ENCODE assay signal across 30 cellular contexts in genomic region chr5:79567926-79568549, GRCh38. TPM values are rescaled to one million over a fixed set of nuclear protein-coding genes. Genes with fewer than 3 reads are reported as not detected.
DNase-seq lines count a peak whose midpoint lies in the region; ATAC-seq and TF ChIP-seq lines count a peak whose summit lies in the region.
"Had no signal": no experiment of that assay in that cellular context is flagged by ENCODE, and none has a peak within 500 bp of the region (broad histone marks: within the 10 kb centered on the region; RNA-seq: fewer than 3 reads in every experiment).

No MANE protein-coding gene starts in this region.

- no peak for DNase-seq in activated naive CD8-positive, alpha-beta T cell treated with anti-CD3 and anti-CD28 coated beads for 36 hours
- DNase-seq in astrocyte of the spinal cord (ENCODE audit: low read depth, low spot score) (peak; percentile 15), fibroblast of pulmonary artery (ENCODE audit: low read depth) (peak; percentile 61), stromal cell of bone marrow (ENCODE audit: low read depth) (peak; percentile 23), PC-9 (no peak), 8988T (no peak)
- DNase-seq: activated CD4-positive, alpha-beta memory T cell treated with anti-CD3 and anti-CD28 coated beads, Interleukin-2, amount 10 ng/mL, durations not matched to agents 7 days and 5 days; Caco-2; colonic mucosa; DMS79; effector memory CD8-positive, alpha-beta T cell; esophagus squamous epithelium; kidney glomerular epithelial cell; NCI-H1092; NCI-H1930; NCI-H226; NCI-H774; OCI-M1; Right ventricle myocardium superior; small intestine; stimulated activated CD4-positive, alpha-beta T cell treated with anti-CD3 and anti-CD28 coated beads, Interleukin-1b, Interleukin-23, amount 100 ng/mL, for 48 hours; SW 1271; T1000 had no signal

- no peak overlapping the region for H3K4me3 ChIP-seq in astrocyte of the spinal cord (ENCODE audit: low read depth, low read length)
- H3K4me3 ChIP-seq in fibroblast of pulmonary artery (replicated peaks; ENCODE audit: low read depth, low read length): no peak overlapping the region
- no peak overlapping the region for H3K4me3 ChIP-seq in PC-9
- H3K4me3 ChIP-seq: colonic mucosa, esophagus squamous epithelium, HAP-1 had no signal

- no TSS peak for BruUV-seq in PC-9 (replicated peaks; lab: Mats Ljungman, UMichigan)

- no peaks in the 10 kb centered on the region for H3K9me2 ChIP-seq in PC-9 (ENCODE audit: insufficient read depth)

- POLR2A ChIA-PET in PC-9 (lab: Charles Lee; ENCODE audit: unreplicated experiment): interaction anchor here (0.6 kb wide), 1 partner anchor 29 kb away, joined by 5 read pairs; no protein-coding TSS in a partner anchor

- peak overlapping the region; percentile 8 for H3K27ac Mint-ChIP-seq in activated naive CD8-positive, alpha-beta T cell
- no peak overlapping the region for H3K27ac Mint-ChIP-seq in activated naive CD8-positive, alpha-beta T cell treated with anti-CD3 and anti-CD28 coated beads for 36 hours
- H3K27ac Mint-ChIP-seq: activated CD4-positive, alpha-beta memory T cell treated with anti-CD3 and anti-CD28 coated beads, Interleukin-2, amount 10 ng/mL, durations not matched to agents 7 days and 5 days had no signal

- no peaks in the 10 kb centered on the region for H3K9me3 Mint-ChIP-seq in activated naive CD8-positive, alpha-beta T cell (ENCODE audit: low read depth)
- no peaks in the 10 kb centered on the region for H3K9me3 Mint-ChIP-seq in activated naive CD8-positive, alpha-beta T cell treated with anti-CD3 and anti-CD28 coated beads for 36 hours
- H3K9me3 Mint-ChIP-seq: activated CD4-positive, alpha-beta memory T cell treated with anti-CD3 and anti-CD28 coated beads, Interleukin-2, amount 10 ng/mL, durations not matched to agents 7 days and 5 days; effector memory CD8-positive, alpha-beta T cell had no signal

- CTCF ChIA-PET in PC-9 (lab: Charles Lee): interaction anchor here (0.7 kb wide), 1 partner anchor 59 kb away, joined by 4 read pairs; no protein-coding TSS in a partner anchor

- H3K27ac ChIP-seq in PC-9: no peak overlapping the region
- H3K27ac ChIP-seq: colonic mucosa, esophagus squamous epithelium, neutrophil had no signal

- no peak for TF ChIP-seq CTCF in astrocyte of the spinal cord (IDR thresholded peaks at IDR 0.05; ENCODE audit: low read depth, low read length)
- no peak for TF ChIP-seq CTCF in fibroblast of pulmonary artery (IDR thresholded peaks at IDR 0.05; ENCODE audit: low read length, missing control alignments)
- no peak for TF ChIP-seq CTCF in PC-9 (conservative IDR thresholded peaks at IDR 0.05)

- no peaks in the 10 kb centered on the region for H3F3A ChIP-seq in PC-9 (ENCODE audit: insufficient read depth, low read depth)

- H4K20me1 ChIP-seq in PC-9 (ENCODE audit: insufficient read depth): no peaks in the 10 kb centered on the region

- H3K4me1 ChIP-seq in PC-9 (replicated peaks; ENCODE audit: insufficient read depth): no peaks in the 10 kb centered on the region
- H3K4me1 ChIP-seq: colonic mucosa, esophagus squamous epithelium had no signal

- intact Hi-C loops in PC-9 (cut with micrococcal nuclease; ENCODE audit: unreplicated experiment): no loop called here

- in situ Hi-C loops in astrocyte of the spinal cord (cut with HindIII; ENCODE audit: low sequenced_read_pairs): no loop called here

- H3K79me2 ChIP-seq in PC-9 (ENCODE audit: low read depth): no peaks in the 10 kb centered on the region

- H3K4me2 ChIP-seq in PC-9: no peak overlapping the region

- H3K4me1 Mint-ChIP-seq in activated naive CD8-positive, alpha-beta T cell (ENCODE audit: low read depth): peaks cover 9% of the 10 kb centered on the region
- peaks cover 14% of the 10 kb centered on the region for H3K4me1 Mint-ChIP-seq in activated naive CD8-positive, alpha-beta T cell treated with anti-CD3 and anti-CD28 coated beads for 36 hours

- H3K36me3 ChIP-seq in PC-9 (ENCODE audit: low read depth): no peaks in the 10 kb centered on the region
- H3K36me3 ChIP-seq: colonic mucosa, esophagus squamous epithelium, HAP-1, neutrophil had no signal

- no peaks in the 10 kb centered on the region for H3K27me3 Mint-ChIP-seq in activated naive CD8-positive, alpha-beta T cell
- peaks cover 5% of the 10 kb centered on the region for H3K27me3 Mint-ChIP-seq in activated naive CD8-positive, alpha-beta T cell treated with anti-CD3 and anti-CD28 coated beads for 36 hours
- H3K27me3 Mint-ChIP-seq: activated CD4-positive, alpha-beta memory T cell treated with anti-CD3 and anti-CD28 coated beads, Interleukin-2, amount 10 ng/mL, durations not matched to agents 7 days and 5 days; effector memory CD8-positive, alpha-beta T cell had no signal

- no peaks in the 10 kb centered on the region for H3K27me3 ChIP-seq in PC-9 (ENCODE audit: insufficient read depth, low read depth)
- H3K27me3 ChIP-seq: colonic mucosa, esophagus squamous epithelium, neutrophil had no signal

- no peaks in the 10 kb centered on the region for H3K9me3 ChIP-seq in PC-9 (ENCODE audit: insufficient read depth, low read depth)
- H3K9me3 ChIP-seq: Caco-2, colonic mucosa, esophagus squamous epithelium, HAP-1, neutrophil had no signal

- ATAC-seq in GM21717 (IDR thresholded peaks at IDR 0.05; ENCODE audit: unreplicated experiment): no peak
- ATAC-seq: activated CD4-positive, CD25-positive, alpha-beta regulatory T cell treated with anti-CD3 and anti-CD28 coated beads, Interleukin-2, amount 50 U/mL, for 24 hours; effector memory CD8-positive, alpha-beta T cell; HepG2 had no signal

- no peak overlapping the region for H3K4me3 Mint-ChIP-seq in activated naive CD8-positive, alpha-beta T cell
- no peak overlapping the region for H3K4me3 Mint-ChIP-seq in activated naive CD8-positive, alpha-beta T cell treated with anti-CD3 and anti-CD28 coated beads for 36 hours
- H3K4me3 Mint-ChIP-seq: activated CD4-positive, alpha-beta memory T cell treated with anti-CD3 and anti-CD28 coated beads, Interleukin-2, amount 10 ng/mL, durations not matched to agents 7 days and 5 days; brain; effector memory CD8-positive, alpha-beta T cell had no signal

- H2AFZ ChIP-seq in PC-9: no peak overlapping the region

- H3K36me3 Mint-ChIP-seq in activated naive CD8-positive, alpha-beta T cell: no peaks in the 10 kb centered on the region
- peaks cover 2% of the 10 kb centered on the region for H3K36me3 Mint-ChIP-seq in activated naive CD8-positive, alpha-beta T cell treated with anti-CD3 and anti-CD28 coated beads for 36 hours
- H3K36me3 Mint-ChIP-seq: brain had no signal

RNA-seq across cellular contexts. Expression of gene TENT2, which starts 44.2 kb away (rescaled TPM):
- total RNA-seq in activated naive CD8-positive, alpha-beta T cell treated with anti-CD3 and anti-CD28 coated beads for 36 hours: 10 to 100 TPM; 68.1 to 73.1 TPM
- total RNA-seq in PC-9 (2021): 52.7 and 64.3 TPM in 2 replicates

RNA-seq across cellular contexts. Expression of gene HOMER1, which starts 54.1 kb away (rescaled TPM):
- total RNA-seq in activated naive CD8-positive, alpha-beta T cell treated with anti-CD3 and anti-CD28 coated beads for 36 hours: 10 to 100 TPM; 12.8 to 13.0 TPM
- total RNA-seq in PC-9 (2021): 9.0 and 12.5 TPM in 2 replicates

Comparison
In these comparisons a context has a peak if more than half of its experiments do, and no peak if none do; other contexts are left out.
1. DNase-seq: peak in astrocyte of the spinal cord (single experiment), fibroblast of pulmonary artery (single experiment) and stromal cell of bone marrow (single experiment); none in activated naive CD8-positive, alpha-beta T cell treated with anti-CD3 and anti-CD28 coated beads for 36 hours (single experiment), PC-9 (0 of 2) and 8988T (single experiment).